1 cellular context compared by ENCODE assay signal in the genomic region with DNA sequence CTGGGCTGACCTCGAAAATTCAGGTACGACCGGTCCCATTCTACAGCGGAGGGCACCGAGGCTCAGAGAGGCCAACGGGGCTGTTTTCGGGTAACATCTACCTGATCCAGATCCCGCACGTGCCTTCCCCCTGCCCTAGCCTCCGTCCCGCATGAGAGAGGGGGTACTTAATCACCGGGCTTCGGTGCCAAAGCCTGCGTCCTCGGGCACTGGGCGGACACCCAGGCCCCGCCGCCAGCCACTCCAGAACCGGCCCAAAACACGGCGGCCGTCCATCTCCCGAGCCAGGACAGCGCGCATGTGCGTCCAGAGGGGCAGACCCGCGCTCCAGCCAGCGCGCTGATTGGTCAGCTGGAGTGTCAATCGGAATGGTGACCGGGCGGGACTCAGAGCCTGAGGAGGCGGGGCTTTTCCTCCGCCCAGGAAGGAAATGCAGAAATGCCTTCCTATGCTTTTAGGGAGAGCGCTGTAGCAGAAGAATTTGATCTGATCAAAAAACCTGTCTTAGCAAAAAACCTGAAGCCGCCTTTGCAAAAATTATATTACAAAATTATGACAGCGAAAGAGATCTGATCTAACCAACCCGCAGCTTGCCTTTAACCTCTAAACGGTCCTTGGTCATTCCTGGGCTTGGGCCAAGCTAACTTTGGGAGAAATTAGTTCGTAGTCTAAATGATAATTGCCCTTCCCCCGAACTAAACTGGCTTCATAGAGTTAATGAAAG.
TF ChIP-seq lines count a peak whose summit lies in the region.

A gene with protein sequence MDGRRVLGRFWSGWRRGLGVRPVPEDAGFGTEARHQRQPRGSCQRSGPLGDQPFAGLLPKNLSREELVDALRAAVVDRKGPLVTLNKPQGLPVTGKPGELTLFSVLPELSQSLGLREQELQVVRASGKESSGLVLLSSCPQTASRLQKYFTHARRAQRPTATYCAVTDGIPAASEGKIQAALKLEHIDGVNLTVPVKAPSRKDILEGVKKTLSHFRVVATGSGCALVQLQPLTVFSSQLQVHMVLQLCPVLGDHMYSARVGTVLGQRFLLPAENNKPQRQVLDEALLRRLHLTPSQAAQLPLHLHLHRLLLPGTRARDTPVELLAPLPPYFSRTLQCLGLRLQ (minus strand): TSS at position 294 of the 724 bp plus-strand sequence. CDS start 18 bp downstream, at position 276.

TF ChIP-seq in GM12878, 131 proteins besides CTCF, POLR2A, EP300 and RAD21 (continued from another document):
- TF ChIP-seq TAF1 (IDR thresholded peaks at IDR 0.05; ENCODE audit: borderline replicate concordance, low read depth, low read length) (peak; percentile 18; the same call in 1 of the 2 replicates), MYC (IDR thresholded peaks at IDR 0.05; ENCODE audit: insufficient read depth, insufficient read length, insufficient replicate concordance, low read length, severe bottlenecking) (peak; percentile 71), MXI1 (IDR thresholded peaks at IDR 0.05; ENCODE audit: low read depth, low read length) (peak; percentile 48), ZNF207 (IDR thresholded peaks at IDR 0.05; ENCODE audit: borderline replicate concordance) (peak; percentile 75; the same call in 1 of the 2 replicates), SMAD1 (IDR thresholded peaks at IDR 0.05; ENCODE audit: low read depth, partially characterized antibody) (no peak), YBX1 (IDR thresholded peaks at IDR 0.05) (no peak), NFYA (IDR thresholded peaks at IDR 0.05; ENCODE audit: borderline replicate concordance, low read depth, low read length) (no peak), FOS (IDR thresholded peaks at IDR 0.05; ENCODE audit: borderline replicate concordance, extremely low read depth, insufficient read length) (no peak), CREM (IDR thresholded peaks at IDR 0.05; ENCODE audit: low read depth) (0 out of 2 replicates have a peak, but pooled peaks have one; percentile 8), PML (IDR thresholded peaks at IDR 0.05; ENCODE audit: low read length) (0 out of 2 replicates have a peak, but pooled peaks have one; percentile 30), SP1 (IDR thresholded peaks at IDR 0.05; ENCODE audit: low read depth, low read length) (peak; percentile 92), SMARCA5 (IDR thresholded peaks at IDR 0.05) (peak; percentile 63; the same call in 1 of the 2 replicates), ZBTB4 (CRISPR knock-in tag; IDR thresholded peaks at IDR 0.05) (no peak), CHD4 (IDR thresholded peaks at IDR 0.05) (no peak), LARP7 (IDR thresholded peaks at IDR 0.05) (no peak; the same call in 1 of the 2 replicates), MLLT1 (IDR thresholded peaks at IDR 0.05) (no peak), IKZF1 (conservative IDR thresholded peaks at IDR 0.05) (peak; percentile 58; the same call in 1 of the 2 replicates), SMAD5 (IDR thresholded peaks at IDR 0.05; ENCODE audit: low read depth) (0 out of 2 replicates have a peak, but pooled peaks have one; percentile 58), PKNOX1 (IDR thresholded peaks at IDR 0.05) (peak; percentile 99), MTA3 (IDR thresholded peaks at IDR 0.05; ENCODE audit: borderline replicate concordance, low read length) (no peak), ZNF274 (IDR thresholded peaks at IDR 0.05; ENCODE audit: insufficient read depth, insufficient read length) (no peak), ZBTB40 (IDR thresholded peaks at IDR 0.05; ENCODE audit: borderline replicate concordance) (peak; percentile 46; the same call in 1 of the 2 replicates), CHD2 (IDR thresholded peaks at IDR 0.05; ENCODE audit: borderline replicate concordance, low read depth, low read length) (peak; percentile 88), DPF2 (IDR thresholded peaks at IDR 0.05) (peak; percentile 98), YY1 (IDR thresholded peaks at IDR 0.05; ENCODE audit: low read depth, low read length) (peak; percentile 58; the same call in 1 of the 2 replicates), IKZF2 (IDR thresholded peaks at IDR 0.05) (0 out of 4 replicates have a peak, but pooled peaks have one; percentile 4 to 14)
- TF ChIP-seq, protein P1, sequence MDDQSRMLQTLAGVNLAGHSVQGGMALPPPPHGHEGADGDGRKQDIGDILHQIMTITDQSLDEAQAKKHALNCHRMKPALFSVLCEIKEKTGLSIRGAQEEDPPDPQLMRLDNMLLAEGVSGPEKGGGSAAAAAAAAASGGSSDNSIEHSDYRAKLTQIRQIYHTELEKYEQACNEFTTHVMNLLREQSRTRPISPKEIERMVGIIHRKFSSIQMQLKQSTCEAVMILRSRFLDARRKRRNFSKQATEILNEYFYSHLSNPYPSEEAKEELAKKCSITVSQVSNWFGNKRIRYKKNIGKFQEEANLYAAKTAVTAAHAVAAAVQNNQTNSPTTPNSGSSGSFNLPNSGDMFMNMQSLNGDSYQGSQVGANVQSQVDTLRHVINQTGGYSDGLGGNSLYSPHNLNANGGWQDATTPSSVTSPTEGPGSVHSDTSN (IDR thresholded peaks at IDR 0.05; ENCODE audit: insufficient replicate concordance, low read depth, low read length): peak; percentile 99
- TF ChIP-seq, protein P2, sequence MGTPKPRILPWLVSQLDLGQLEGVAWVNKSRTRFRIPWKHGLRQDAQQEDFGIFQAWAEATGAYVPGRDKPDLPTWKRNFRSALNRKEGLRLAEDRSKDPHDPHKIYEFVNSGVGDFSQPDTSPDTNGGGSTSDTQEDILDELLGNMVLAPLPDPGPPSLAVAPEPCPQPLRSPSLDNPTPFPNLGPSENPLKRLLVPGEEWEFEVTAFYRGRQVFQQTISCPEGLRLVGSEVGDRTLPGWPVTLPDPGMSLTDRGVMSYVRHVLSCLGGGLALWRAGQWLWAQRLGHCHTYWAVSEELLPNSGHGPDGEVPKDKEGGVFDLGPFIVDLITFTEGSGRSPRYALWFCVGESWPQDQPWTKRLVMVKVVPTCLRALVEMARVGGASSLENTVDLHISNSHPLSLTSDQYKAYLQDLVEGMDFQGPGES (IDR thresholded peaks at IDR 0.05): peak; percentile 68; the same call in 1 of the 2 replicates
- TF ChIP-seq, protein P3, sequence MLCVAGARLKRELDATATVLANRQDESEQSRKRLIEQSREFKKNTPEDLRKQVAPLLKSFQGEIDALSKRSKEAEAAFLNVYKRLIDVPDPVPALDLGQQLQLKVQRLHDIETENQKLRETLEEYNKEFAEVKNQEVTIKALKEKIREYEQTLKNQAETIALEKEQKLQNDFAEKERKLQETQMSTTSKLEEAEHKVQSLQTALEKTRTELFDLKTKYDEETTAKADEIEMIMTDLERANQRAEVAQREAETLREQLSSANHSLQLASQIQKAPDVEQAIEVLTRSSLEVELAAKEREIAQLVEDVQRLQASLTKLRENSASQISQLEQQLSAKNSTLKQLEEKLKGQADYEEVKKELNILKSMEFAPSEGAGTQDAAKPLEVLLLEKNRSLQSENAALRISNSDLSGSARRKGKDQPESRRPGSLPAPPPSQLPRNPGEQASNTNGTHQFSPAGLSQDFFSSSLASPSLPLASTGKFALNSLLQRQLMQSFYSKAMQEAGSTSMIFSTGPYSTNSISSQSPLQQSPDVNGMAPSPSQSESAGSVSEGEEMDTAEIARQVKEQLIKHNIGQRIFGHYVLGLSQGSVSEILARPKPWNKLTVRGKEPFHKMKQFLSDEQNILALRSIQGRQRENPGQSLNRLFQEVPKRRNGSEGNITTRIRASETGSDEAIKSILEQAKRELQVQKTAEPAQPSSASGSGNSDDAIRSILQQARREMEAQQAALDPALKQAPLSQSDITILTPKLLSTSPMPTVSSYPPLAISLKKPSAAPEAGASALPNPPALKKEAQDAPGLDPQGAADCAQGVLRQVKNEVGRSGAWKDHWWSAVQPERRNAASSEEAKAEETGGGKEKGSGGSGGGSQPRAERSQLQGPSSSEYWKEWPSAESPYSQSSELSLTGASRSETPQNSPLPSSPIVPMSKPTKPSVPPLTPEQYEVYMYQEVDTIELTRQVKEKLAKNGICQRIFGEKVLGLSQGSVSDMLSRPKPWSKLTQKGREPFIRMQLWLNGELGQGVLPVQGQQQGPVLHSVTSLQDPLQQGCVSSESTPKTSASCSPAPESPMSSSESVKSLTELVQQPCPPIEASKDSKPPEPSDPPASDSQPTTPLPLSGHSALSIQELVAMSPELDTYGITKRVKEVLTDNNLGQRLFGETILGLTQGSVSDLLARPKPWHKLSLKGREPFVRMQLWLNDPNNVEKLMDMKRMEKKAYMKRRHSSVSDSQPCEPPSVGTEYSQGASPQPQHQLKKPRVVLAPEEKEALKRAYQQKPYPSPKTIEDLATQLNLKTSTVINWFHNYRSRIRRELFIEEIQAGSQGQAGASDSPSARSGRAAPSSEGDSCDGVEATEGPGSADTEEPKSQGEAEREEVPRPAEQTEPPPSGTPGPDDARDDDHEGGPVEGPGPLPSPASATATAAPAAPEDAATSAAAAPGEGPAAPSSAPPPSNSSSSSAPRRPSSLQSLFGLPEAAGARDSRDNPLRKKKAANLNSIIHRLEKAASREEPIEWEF (IDR thresholded peaks at IDR 0.05; ENCODE audit: insufficient replicate concordance, low read depth, low read length): no peak
